ENCODE assay signal across 1 cellular context in genomic region chr1:202810193-202810614, GRCh38.
TF ChIP-seq lines count a peak whose summit lies in the region.

No MANE protein-coding gene starts in this region.

TF ChIP-seq in GM23338, 12 proteins besides CTCF, POLR2A, EP300 and RAD21 (continued from another document):
- TF ChIP-seq ZNF462 (CRISPR knock-in tag; IDR thresholded peaks at IDR 0.05): no peak
- TF ChIP-seq STAT1 (IDR thresholded peaks at IDR 0.05; ENCODE audit: unreplicated experiment): no peak
- TF ChIP-seq POLR2AphosphoS5 (IDR thresholded peaks at IDR 0.05; ENCODE audit: low read depth): no peak
- no peak for TF ChIP-seq ZNF114 (CRISPR knock-in tag; IDR thresholded peaks at IDR 0.05)
- no peak for TF ChIP-seq REST (IDR thresholded peaks at IDR 0.05; ENCODE audit: unreplicated experiment)
- no peak for TF ChIP-seq NANOG (IDR thresholded peaks at IDR 0.05; ENCODE audit: borderline replicate concordance)
- no peak for TF ChIP-seq ZNF331 (CRISPR knock-in tag; IDR thresholded peaks at IDR 0.05; ENCODE audit: low read depth)
- no peak for TF ChIP-seq ETS1 (IDR thresholded peaks at IDR 0.05)
